25 cellular contexts compared by ENCODE assay signal in the genomic region with DNA sequence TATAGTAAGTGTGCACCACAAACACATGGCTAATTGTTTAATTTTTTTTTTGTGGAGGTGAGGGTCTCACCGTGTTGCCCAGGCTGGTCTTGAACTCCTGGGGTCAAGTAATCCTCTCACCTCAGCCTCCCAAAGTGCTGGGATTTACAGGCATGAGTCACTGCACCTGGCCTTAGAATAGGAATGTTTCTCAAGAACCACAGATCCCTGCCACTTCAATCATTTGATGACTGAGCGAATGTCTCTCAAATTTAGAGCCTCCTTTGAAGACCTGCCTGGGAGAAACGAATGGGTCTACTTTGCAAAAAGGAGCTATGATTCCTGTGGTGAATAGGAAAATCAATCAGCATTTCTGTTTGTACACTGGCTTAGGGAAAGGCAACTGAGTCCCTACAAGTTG. TPM values are rescaled to one million over a fixed set of nuclear protein-coding genes. Genes with fewer than 3 reads are reported as not detected.
DNase-seq lines count a peak whose midpoint lies in the region; ATAC-seq and TF ChIP-seq lines count a peak whose summit lies in the region.
"Had no signal": no experiment of that assay in that cellular context is flagged by ENCODE, and none has a peak within 500 bp of the region (broad histone marks: within the 10 kb centered on the region; RNA-seq: fewer than 3 reads in every experiment).

No MANE protein-coding gene starts in this region.

- no peaks in the 10 kb centered on the region for H3K4me1 Mint-ChIP-seq in neural progenitor cell
- H3K4me1 Mint-ChIP-seq: H9 had no signal

- no peaks in the 10 kb centered on the region for H3F3A ChIP-seq in PC-3 (ENCODE audit: low read length, unreplicated experiment)
- no peaks in the 10 kb centered on the region for H3F3A ChIP-seq in neural progenitor cell (ENCODE audit: low read depth)

- H3K79me2 ChIP-seq in PC-3 (ENCODE audit: low read length) (no peaks in the 10 kb centered on the region), neural progenitor cell (ENCODE audit: low read depth) (no peaks in the 10 kb centered on the region)

- intact Hi-C loops in PC-3 (cut with micrococcal nuclease): no loop called here
- intact Hi-C loops in body of pancreas (cut with DNase I): no loop called here
- intact Hi-C loops in stomach (cut with DNase I; ENCODE audit: low total_unique reads): no loop called here
- intact Hi-C loops in esophagus muscularis mucosa (cut with DNase I): no loop called here

- H4K20me1 ChIP-seq in PC-3 (ENCODE audit: low read length) (no peaks in the 10 kb centered on the region), neural progenitor cell (ENCODE audit: low read depth) (no peaks in the 10 kb centered on the region)
- H4K20me1 ChIP-seq: BLaER1 treated with 17β-estradiol and CSF1 and Interleukin-3, amounts not matched to agents 10 nM and 100 nM had no signal

- H3K27ac Mint-ChIP-seq in neural progenitor cell: no peak overlapping the region
- H3K27ac Mint-ChIP-seq: CD4-positive, alpha-beta T cell; H9; HFFc6 had no signal

- TF ChIP-seq CTCF in PC-3 (conservative IDR thresholded peaks at IDR 0.05; ENCODE audit: low read depth, low read length) (no peak), body of pancreas (IDR thresholded peaks at IDR 0.05) (no peak), stomach (IDR thresholded peaks at IDR 0.05) (no peak), neural progenitor cell (IDR thresholded peaks at IDR 0.05) (no peak), esophagus muscularis mucosa (IDR thresholded peaks at IDR 0.05) (no peak)

- H3K9ac ChIP-seq in PC-3 (ENCODE audit: low read length): no peak overlapping the region
- no peak overlapping the region for H3K9ac ChIP-seq in neural progenitor cell
- H3K9ac ChIP-seq: BLaER1 treated with 17β-estradiol and CSF1 and Interleukin-3, amounts not matched to agents 10 nM and 100 nM had no signal

- no peaks in the 10 kb centered on the region for H3K27me3 ChIP-seq in PC-3 (ENCODE audit: low read length)
- H3K27me3 ChIP-seq in body of pancreas: no peaks in the 10 kb centered on the region
- no peaks in the 10 kb centered on the region for H3K27me3 ChIP-seq in stomach
- no peaks in the 10 kb centered on the region for H3K27me3 ChIP-seq in neural progenitor cell
- no peaks in the 10 kb centered on the region for H3K27me3 ChIP-seq in esophagus muscularis mucosa
- H3K27me3 ChIP-seq: BLaER1 treated with 17β-estradiol and CSF1 and Interleukin-3, amounts not matched to agents 10 nM and 100 nM had no signal

- no TSS peak for BruUV-seq in PC-3 (replicated peaks; lab: Mats Ljungman, UMichigan)

- no peak for ATAC-seq in PC-3
- ATAC-seq in body of pancreas: peak; percentile 13
- no peak for ATAC-seq in GM21526 (IDR thresholded peaks at IDR 0.05; ENCODE audit: low FRiP score, unreplicated experiment)
- ATAC-seq: K562, Panc1 had no signal

- POLR2A ChIA-PET in PC-3 (lab: Charles Lee; ENCODE audit: unreplicated experiment): no interaction called here

- TF ChIP-seq POLR2A in body of pancreas (IDR thresholded peaks at IDR 0.05): no peak
- TF ChIP-seq POLR2A in stomach (IDR thresholded peaks at IDR 0.05): no peak
- TF ChIP-seq POLR2A in esophagus muscularis mucosa (IDR thresholded peaks at IDR 0.05; ENCODE audit: low read depth): no peak

- no peak overlapping the region for H3K27ac ChIP-seq in PC-3 (ENCODE audit: low read length)
- H3K27ac ChIP-seq in body of pancreas: no peak overlapping the region
- peak overlapping the region in 3 of 5 donors; percentile 35 to 64 (median 54) for H3K27ac ChIP-seq in stomach
- H3K27ac ChIP-seq in neural progenitor cell: no peak overlapping the region
- no peak overlapping the region for H3K27ac ChIP-seq in esophagus muscularis mucosa (replicated peaks in 1 of 4)
- H3K27ac ChIP-seq: A549; BLaER1 treated with 17β-estradiol and CSF1 and Interleukin-3, amounts not matched to agents 10 nM and 100 nM; RWPE1; SK-N-MC had no signal

- CTCF ChIA-PET in PC-3 (lab: Charles Lee): interaction anchor here (0.5 kb wide), 1 partner anchor 456 kb away, joined by 3 read pairs; no protein-coding TSS in a partner anchor

- H3K36me3 ChIP-seq in PC-3 (ENCODE audit: low read depth, low read length) (no peaks in the 10 kb centered on the region), body of pancreas (replicated peaks in 1 of 2; ENCODE audit: insufficient read depth in 1 of 2, low read depth in 2 of 2) (no peaks in the 10 kb centered on the region), stomach (no peaks in the 10 kb centered on the region), neural progenitor cell (no peaks in the 10 kb centered on the region), esophagus muscularis mucosa (no peaks in the 10 kb centered on the region)
- H3K36me3 ChIP-seq: BLaER1 treated with 17β-estradiol and CSF1 and Interleukin-3, amounts not matched to agents 10 nM and 100 nM had no signal

- H3K4me1 ChIP-seq in PC-3 (ENCODE audit: insufficient read depth, low read length) (peaks cover 49% of the 10 kb centered on the region), body of pancreas (peaks cover 22% of the 10 kb centered on the region), stomach (peaks cover 6 to 16% (median 12%) of the 10 kb centered on the region in 4 donors), neural progenitor cell (no peaks in the 10 kb centered on the region), esophagus muscularis mucosa (no peaks in the 10 kb centered on the region)
- H3K4me1 ChIP-seq: A549 had no signal

- DNase-seq in PC-3 (peak; percentile 72), body of pancreas (no peak), islet precursor cell (peak; percentile 69), stomach (no peak), neural progenitor cell (ENCODE audit: low spot score) (no peak), esophagus muscularis mucosa (ENCODE audit: extremely low spot score) (no peak)
- DNase-seq: AML-193; CD4-positive, alpha-beta T cell; COR-L47; H9; HFFc6; Kasumi-1; MM.1S; NCI-H1694 treated with DMSO at 0.1 percent for 48 hours; NCI-H2081; NCI-H2227 treated with DMSO at 0.1 percent for 48 hours; NCI-H526 treated with DMSO at 0.1 percent for 48 hours; SIG-M5 had no signal

- H3K9me2 ChIP-seq in PC-3 (replicated peaks; ENCODE audit: low read length): no peaks in the 10 kb centered on the region

- H3K27me3 Mint-ChIP-seq in neural progenitor cell (ENCODE audit: insufficient read depth, low read depth): no peaks in the 10 kb centered on the region
- H3K27me3 Mint-ChIP-seq: CD4-positive, alpha-beta T cell had no signal

- H2AFZ ChIP-seq in PC-3 (ENCODE audit: low read length) (no peak overlapping the region), neural progenitor cell (replicated peaks) (no peak overlapping the region)

- 61 to 65% methylated on average over 3 of the region's 3 CpGs for WGBS in body of pancreas, 2 donors
- WGBS in stomach, 5 donors: 45 to 61% (median 53%) methylated on average over 3 of the region's 3 CpGs
- WGBS in esophagus muscularis mucosa: 94% methylated on average over 3 of the region's 3 CpGs

- no peak overlapping the region for H3K4me3 Mint-ChIP-seq in neural progenitor cell
- H3K4me3 Mint-ChIP-seq: CD4-positive, alpha-beta T cell; H9; HFFc6 had no signal

- peaks cover 5% of the 10 kb centered on the region for H3K9me3 Mint-ChIP-seq in neural progenitor cell
- H3K9me3 Mint-ChIP-seq: CD4-positive, alpha-beta T cell; HFFc6 had no signal

- H3K9me3 ChIP-seq in PC-3 (ENCODE audit: low read length): no peaks in the 10 kb centered on the region
- H3K9me3 ChIP-seq in body of pancreas: no peaks in the 10 kb centered on the region
- H3K9me3 ChIP-seq in stomach: no peaks in the 10 kb centered on the region
- H3K9me3 ChIP-seq in neural progenitor cell (ENCODE audit: low read depth): no peaks in the 10 kb centered on the region
- no peaks in the 10 kb centered on the region for H3K9me3 ChIP-seq in esophagus muscularis mucosa

- H3K4me2 ChIP-seq in PC-3 (ENCODE audit: low read length) (no peak overlapping the region), neural progenitor cell (no peak overlapping the region)
- H3K4me2 ChIP-seq: A549 had no signal

- H3K4me3 ChIP-seq in PC-3 (ENCODE audit: low read length) (no peak overlapping the region), body of pancreas (no peak overlapping the region), stomach (no peak overlapping the region), neural progenitor cell (no peak overlapping the region), esophagus muscularis mucosa (no peak overlapping the region)
- H3K4me3 ChIP-seq: A549; BLaER1 treated with 17β-estradiol and CSF1 and Interleukin-3, amounts not matched to agents 10 nM and 100 nM; K562; SK-N-MC had no signal

- no peaks in the 10 kb centered on the region for H3K36me3 Mint-ChIP-seq in neural progenitor cell

- no peak for TF ChIP-seq EP300 in stomach (IDR thresholded peaks at IDR 0.05)
- no peak for TF ChIP-seq EP300 in esophagus muscularis mucosa (IDR thresholded peaks at IDR 0.05)

RNA-seq across cellular contexts. Expression of gene CHST11, which starts 33.5 kb away (rescaled TPM):
- total RNA-seq in PC-3 (2014; rRNA removed) (53.5 and 56.7 TPM in 2 replicates), body of pancreas (10 to 100 TPM in 1 of 2 donors, 1 to 10 TPM in 1; 4.6 to 14.5 TPM), stomach (100 to 1,000 TPM in 1 of 5 donors, 10 to 100 TPM in 3, 1 to 10 TPM in 1; 9.7 to 192 (median 30.1) TPM), neural progenitor cell (ENCODE audit: low replicate concordance) (7.7 and 10.2 TPM in 2 replicates), esophagus muscularis mucosa (10 to 100 TPM in 1 of 4 donors, 1 to 10 TPM in 3; 5.7 to 15.7 (median 7.1) TPM)
- polyA plus RNA-seq in stomach: 1 to 10 TPM; 2.3 to 5.5 (median 3.1) TPM

Comparison
In these comparisons a context has a peak if more than half of its experiments do, and no peak if none do; other contexts are left out.
1. DNase-seq: peak in PC-3 (single experiment) and islet precursor cell (single experiment); none in body of pancreas (0 of 4), stomach (single experiment), neural progenitor cell (single experiment) and esophagus muscularis mucosa (single experiment).
2. H3K27ac ChIP-seq: peak in stomach (3 of 5); none in PC-3 (single experiment), body of pancreas (0 of 4), neural progenitor cell (single experiment) and esophagus muscularis mucosa (0 of 4).